ENCODE assay signal across 8 cellular contexts in genomic region chr12:48865141-48865440, GRCh38. TPM values are rescaled to one million over a fixed set of nuclear protein-coding genes. Genes with fewer than 3 reads are reported as not detected.
DNase-seq lines count a peak whose midpoint lies in the region; ATAC-seq and TF ChIP-seq lines count a peak whose summit lies in the region.

No MANE protein-coding gene starts in this region.

- H3K27me3 ChIP-seq in DOHH2 (ENCODE audit: control insufficient read depth, low read length) (0 out of 2 replicates have a peak, but pooled peaks cover 5% of the 10 kb centered on the region), osteoblast (ENCODE audit: insufficient read depth, low read length) (peaks cover 33% of the 10 kb centered on the region)

- H3K79me2 ChIP-seq in DOHH2 (ENCODE audit: control insufficient read depth, low read length) (peaks cover 8% of the 10 kb centered on the region), osteoblast (ENCODE audit: insufficient read depth, low read length) (no peaks in the 10 kb centered on the region)

- peak overlapping the region; percentile 89 for H3K4me2 ChIP-seq in DOHH2 (ENCODE audit: low read length)
- H3K4me2 ChIP-seq in osteoblast (ENCODE audit: insufficient read depth, low read length): peak overlapping the region; percentile 97

- H3K27ac ChIP-seq in DOHH2 (ENCODE audit: low read depth, low read length): peak overlapping the region; percentile 54
- H3K27ac ChIP-seq in osteoblast (ENCODE audit: low read depth, low read length): no peak overlapping the region

- H3K9me2 ChIP-seq in DOHH2 (replicated peaks; ENCODE audit: control insufficient read depth, low read length): no peaks in the 10 kb centered on the region

- H3K9me3 ChIP-seq in DOHH2 (ENCODE audit: control insufficient read depth, insufficient read depth, low read length) (no peaks in the 10 kb centered on the region), osteoblast (ENCODE audit: low read depth, low read length) (no peaks in the 10 kb centered on the region)

- peaks cover 19 to 42% of the 10 kb centered on the region in 2 donors for H3K27me3 Mint-ChIP-seq in effector memory CD8-positive, alpha-beta T cell

- peaks cover 7% of the 10 kb centered on the region for H4K20me1 ChIP-seq in DOHH2 (ENCODE audit: control insufficient read depth, insufficient read depth, low read depth, low read length)
- no peaks in the 10 kb centered on the region for H4K20me1 ChIP-seq in osteoblast (ENCODE audit: insufficient read depth, low read length)

- H3K4me1 ChIP-seq in DOHH2 (ENCODE audit: control insufficient read depth, low read length) (peaks cover 22% of the 10 kb centered on the region), osteoblast (ENCODE audit: insufficient read depth, low read length) (peaks cover 7% of the 10 kb centered on the region)

- no peak for ATAC-seq in effector memory CD8-positive, alpha-beta T cell (replicated peaks)
- no peak for ATAC-seq in HG02973 (IDR thresholded peaks at IDR 0.05; ENCODE audit: unreplicated experiment)
- ATAC-seq in GM18909 (IDR thresholded peaks at IDR 0.05; ENCODE audit: poor library complexity, unreplicated experiment): no peak

- TF ChIP-seq CTCF in DOHH2 (IDR thresholded peaks at IDR 0.05; ENCODE audit: low read depth, low read length, poor library complexity, severe bottlenecking) (no peak), osteoblast (IDR thresholded peaks at IDR 0.05; ENCODE audit: extremely low read depth, low read depth, low read length) (no peak)

- H3K36me3 ChIP-seq in DOHH2 (ENCODE audit: control insufficient read depth, low read length) (peaks cover 26% of the 10 kb centered on the region), osteoblast (ENCODE audit: insufficient read depth, low read length) (no peaks in the 10 kb centered on the region)

- H3F3A ChIP-seq in DOHH2 (ENCODE audit: control insufficient read depth, insufficient read depth): no peaks in the 10 kb centered on the region

- no peaks in the 10 kb centered on the region for H3K9me3 Mint-ChIP-seq in effector memory CD8-positive, alpha-beta T cell

- peaks cover 13 to 17% of the 10 kb centered on the region in 2 donors for H3K4me1 Mint-ChIP-seq in effector memory CD8-positive, alpha-beta T cell (ENCODE audit: low read depth in 2 of 2)

- H3K4me3 Mint-ChIP-seq in effector memory CD8-positive, alpha-beta T cell: peak overlapping the region; percentile 86 to 93

- peak; percentile 54 for DNase-seq in NAMALWA (ENCODE audit: low spot score)
- DNase-seq in effector memory CD8-positive, alpha-beta T cell: no peak
- no peak for DNase-seq in osteoblast (ENCODE audit: insufficient read length, low spot score, missing footprints)
- no peak for DNase-seq in UCSD-AML1 (lab: John Stamatoyannopoulos, UW; ENCODE audit: unreplicated experiment)
- DNase-seq in epidermal melanocyte (ENCODE audit: insufficient read length, low spot score): no peak

- H3K4me3 ChIP-seq in DOHH2 (ENCODE audit: low read length): peak overlapping the region; percentile 83
- H3K4me3 ChIP-seq in osteoblast (ENCODE audit: insufficient read depth, low read length): peak overlapping the region; percentile 85

- peak overlapping the region; percentile 83 to 87 for H3K27ac Mint-ChIP-seq in effector memory CD8-positive, alpha-beta T cell

- peak overlapping the region; percentile 99 for H2AFZ ChIP-seq in osteoblast (ENCODE audit: low read length)

- H3K36me3 Mint-ChIP-seq in effector memory CD8-positive, alpha-beta T cell (ENCODE audit: insufficient read depth): peaks cover 25% of the 10 kb centered on the region

RNA-seq across cellular contexts. Expression of gene RND1, which starts 0.6 kb away (rescaled TPM):
- 0.29 and 0.36 TPM in 2 replicates for total RNA-seq in osteoblast

RNA-seq across cellular contexts. Expression of gene DDX23, which starts 13.1 kb away (rescaled TPM):
- 48.6 and 53.6 TPM in 2 replicates for total RNA-seq in osteoblast

RNA-seq across cellular contexts. Expression of gene CACNB3, which starts 46.8 kb away (rescaled TPM):
- total RNA-seq in osteoblast: 10.9 and 15.2 TPM in 2 replicates
